In the genomic region with DNA sequence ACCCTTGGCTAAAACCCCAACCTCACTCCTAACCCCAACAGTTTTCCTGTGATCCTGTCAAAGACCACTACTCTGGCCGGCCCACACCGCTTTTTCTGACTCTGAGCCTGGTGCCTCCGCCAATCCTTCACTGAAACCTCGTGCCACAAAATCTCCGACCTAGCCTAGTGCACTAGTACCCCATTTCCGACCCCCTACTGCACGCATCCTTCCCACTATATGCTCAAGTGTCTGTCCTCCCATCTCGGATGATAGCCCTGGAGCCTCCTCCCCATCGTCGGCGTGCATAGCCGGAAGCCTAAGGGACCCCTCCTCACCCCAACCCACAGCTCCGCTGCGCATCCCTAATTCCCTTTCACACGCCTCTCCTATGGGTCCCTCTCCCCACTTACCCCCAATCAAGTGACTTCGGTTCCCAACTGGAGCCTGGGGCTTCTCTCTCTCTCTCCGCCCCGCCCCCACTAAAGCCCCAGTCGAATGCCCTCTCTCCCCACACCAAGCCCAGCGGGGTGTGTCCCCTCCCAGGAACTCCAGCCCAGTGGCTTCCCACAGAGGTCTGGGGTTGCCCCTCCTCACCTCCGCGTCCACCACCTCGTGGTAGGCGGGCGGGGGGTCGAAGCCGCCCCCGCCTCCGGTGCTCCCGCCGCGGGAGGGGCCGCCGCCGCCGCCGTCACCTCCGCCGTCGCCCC, we compare ENCODE assay signal across 8 cellular contexts. TPM values are rescaled to one million over a fixed set of nuclear protein-coding genes. Genes with fewer than 3 reads are reported as not detected.
DNase-seq lines count a peak whose midpoint lies in the region; ATAC-seq, FAIRE-seq and TF ChIP-seq lines count a peak whose summit lies in the region.

No MANE protein-coding gene starts in this region.

- peak overlapping the region; percentile 65 to 98 (median 86) for H3K4me3 ChIP-seq in breast epithelium
- H3K4me3 ChIP-seq in keratinocyte (ENCODE audit: control insufficient read depth in 2 of 3, extremely low read depth in 1 of 3, insufficient read depth in 2 of 3, low read depth in 1 of 3, low read length in 3 of 3) = peak overlapping the region; percentile 71 to 79 (median 74)
- peak overlapping the region; percentile 71 to 93 (median 77) for H3K4me3 ChIP-seq in spleen

- no peak for TF ChIP-seq POLR2A in breast epithelium (IDR thresholded peaks at IDR 0.05)
- no peak for TF ChIP-seq POLR2A in spleen (IDR thresholded peaks at IDR 0.05)

- dilution Hi-C loops in keratinocyte (cut with MboI; ENCODE audit: extremely low pct_ligation_motif_present, low sequenced_read_pairs) = no loop called here

- peaks cover 78% of the 10 kb centered on the region for H3K4me1 Mint-ChIP-seq in CD4-positive, alpha-beta T cell (ENCODE audit: low read depth)
- H3K4me1 Mint-ChIP-seq in T-cell = peaks cover 72 to 81% (median 77%) of the 10 kb centered on the region in 3 donors

- ATAC-seq in CD4-positive, alpha-beta T cell (ENCODE audit: poor library complexity) = peak; percentile 5
- ATAC-seq in GM19455 (IDR thresholded peaks at IDR 0.05; ENCODE audit: unreplicated experiment) (peak; percentile 19), T-cell (replicated peaks in 1 of 4) (peak in 1 of 4 experiments; percentile 4), HG03139 (IDR thresholded peaks at IDR 0.05; ENCODE audit: unreplicated experiment) (no peak)

- peak in 9 of 10 experiments; percentile 10 to 48 (median 15) for DNase-seq in CD4-positive, alpha-beta T cell
- peak; percentile 54 for DNase-seq in HK-2 (ENCODE audit: unreplicated experiment)
- peak in 15 of 34 experiments; percentile 1 to 32 (median 15) for DNase-seq in T-cell
- no peak for DNase-seq in breast epithelium (ENCODE audit: low spot score in 2 of 2)
- DNase-seq in keratinocyte (ENCODE audit: low read depth, low spot score) = no peak
- DNase-seq in spleen = peak; percentile 91

- H4K20me1 ChIP-seq in keratinocyte (ENCODE audit: control insufficient read depth, extremely low read depth, insufficient read depth, low read length) = peaks cover 6% of the 10 kb centered on the region

- peak overlapping the region; percentile 91 for H3K27ac ChIP-seq in CD4-positive, alpha-beta T cell (ENCODE audit: low read depth, low read length)
- H3K27ac ChIP-seq in breast epithelium (peak overlapping the region; percentile 96 to 97), keratinocyte (ENCODE audit: control insufficient read depth, insufficient read depth, low read length) (peak overlapping the region; percentile 88), spleen (peak overlapping the region; percentile 96 to 99 (median 98))

- intact Hi-C loops in CD4-positive, alpha-beta T cell (cut with DNase I, micrococcal nuclease) = loop anchor here (2.0 to 10.0 kb wide), 5 partner anchors 37 to 1160 kb away; a partner anchor contains a TSS
- intact Hi-C loops in breast epithelium (cut with DNase I; ENCODE audit: low total_unique reads) (no loop called here), spleen (cut with DNase I; ENCODE audit: low total_unique reads) (no loop called here)

- peaks cover 64% of the 10 kb centered on the region for H3K79me2 ChIP-seq in keratinocyte (ENCODE audit: control insufficient read depth, insufficient read depth, low read length)

- POLR2A ChIA-PET in CD4-positive, alpha-beta T cell (lab: Charles Lee) = interaction anchor here (1.3 to 3.2 kb wide), 9 partner anchors 10 to 1269 kb away, joined by 3 to 16 read pairs (median 4); a partner anchor contains a TSS
- POLR2A ChIA-PET in T-cell (lab: Charles Lee) = no interaction called here

- no peak for FAIRE-seq in keratinocyte (lab: Jason Lieb, UNC)

- H3K9me3 ChIP-seq in CD4-positive, alpha-beta T cell (ENCODE audit: control insufficient read depth, low read length) = no peaks in the 10 kb centered on the region
- H3K9me3 ChIP-seq in breast epithelium = no peaks in the 10 kb centered on the region
- no peaks in the 10 kb centered on the region for H3K9me3 ChIP-seq in keratinocyte (ENCODE audit: control insufficient read depth, low read depth, low read length)
- no peaks in the 10 kb centered on the region for H3K9me3 ChIP-seq in spleen

- peak overlapping the region; percentile 99 for H3K4me2 ChIP-seq in keratinocyte (ENCODE audit: control insufficient read depth, extremely low read depth, insufficient read depth, low read depth, low read length)

- CTCF ChIA-PET in CD4-positive, alpha-beta T cell (lab: Charles Lee) = interaction anchor here (1.9 kb wide), 1 partner anchor 63 kb away, joined by 8 read pairs; no protein-coding TSS in a partner anchor
- CTCF ChIA-PET in T-cell (lab: Charles Lee) = interaction anchor here in 1 of 2 donors (0.5 kb wide), 1 partner anchor 19 kb away, joined by 5 read pairs; no protein-coding TSS in a partner anchor

- H3K4me1 ChIP-seq in breast epithelium = no peaks in the 10 kb centered on the region
- peaks cover 32% of the 10 kb centered on the region for H3K4me1 ChIP-seq in keratinocyte (ENCODE audit: control insufficient read depth, extremely low read depth, insufficient read depth, low read length)
- peaks cover 57 to 84% (median 80%) of the 10 kb centered on the region in 6 donors for H3K4me1 ChIP-seq in spleen

- peak overlapping the region; percentile 95 for H3K4me3 Mint-ChIP-seq in CD4-positive, alpha-beta T cell
- peak overlapping the region; percentile 88 to 97 (median 92) for H3K4me3 Mint-ChIP-seq in T-cell

- peaks cover 6% of the 10 kb centered on the region for H3K9me1 ChIP-seq in keratinocyte (ENCODE audit: control insufficient read depth, extremely low read depth, insufficient read depth, low read length)

- no peaks in the 10 kb centered on the region for H3K27me3 ChIP-seq in CD4-positive, alpha-beta T cell (ENCODE audit: control insufficient read depth, insufficient read depth, low read length)
- H3K27me3 ChIP-seq in breast epithelium = no peaks in the 10 kb centered on the region
- H3K27me3 ChIP-seq in keratinocyte (ENCODE audit: control insufficient read depth, extremely low read depth, insufficient read depth, low read length) = no peaks in the 10 kb centered on the region
- no peaks in the 10 kb centered on the region for H3K27me3 ChIP-seq in spleen (replicated peaks in 1 of 7)

- peak overlapping the region; percentile 64 for H2AFZ ChIP-seq in keratinocyte (ENCODE audit: control insufficient read depth, low read length)

- H3K36me3 ChIP-seq in breast epithelium = no peaks in the 10 kb centered on the region
- no peaks in the 10 kb centered on the region for H3K36me3 ChIP-seq in keratinocyte (ENCODE audit: control insufficient read depth in 2 of 2, extremely low read depth in 1 of 2, insufficient read depth in 2 of 2, low read length in 2 of 2)
- no peaks in the 10 kb centered on the region for H3K36me3 ChIP-seq in spleen

- peak overlapping the region; percentile 89 for H3K27ac Mint-ChIP-seq in CD4-positive, alpha-beta T cell
- peak overlapping the region; percentile 89 to 96 for H3K27ac Mint-ChIP-seq in T-cell

- WGBS in spleen, 5 donors = 0 to 1% (median 1%) methylated on average over 21 to 40 of the region's 40 CpGs

- H3K9me3 Mint-ChIP-seq in CD4-positive, alpha-beta T cell = no peaks in the 10 kb centered on the region
- no peaks in the 10 kb centered on the region for H3K9me3 Mint-ChIP-seq in T-cell

- H3K9ac ChIP-seq in keratinocyte (ENCODE audit: control insufficient read depth, extremely low read depth, insufficient read depth, low read length) = peak overlapping the region; percentile 93

- no peak for TF ChIP-seq CTCF in CD4-positive, alpha-beta T cell (IDR thresholded peaks at IDR 0.05)
- TF ChIP-seq CTCF in breast epithelium (IDR thresholded peaks at IDR 0.05) = no peak
- no peak for TF ChIP-seq CTCF in keratinocyte (optimal IDR thresholded peaks at IDR 0.05 in 1 of 3, IDR thresholded peaks at IDR 0.05 in 1 of 3, conservative IDR thresholded peaks at IDR 0.05 in 1 of 3; ENCODE audit: extremely low read depth in 1 of 3, insufficient read depth in 2 of 3, low read length in 3 of 3)
- TF ChIP-seq CTCF in spleen (IDR thresholded peaks at IDR 0.05 in 8 of 11, conservative IDR thresholded peaks at IDR 0.05 in 3 of 11) = no peak

- H3K36me3 Mint-ChIP-seq in CD4-positive, alpha-beta T cell (ENCODE audit: low read depth) = peaks cover 7% of the 10 kb centered on the region
- H3K36me3 Mint-ChIP-seq in T-cell = no peaks in the 10 kb centered on the region

- H3K27me3 Mint-ChIP-seq in CD4-positive, alpha-beta T cell = no peaks in the 10 kb centered on the region
- H3K27me3 Mint-ChIP-seq in T-cell = no peaks in the 10 kb centered on the region

RNA-seq across cellular contexts. Expression of a gene that starts 0.8 kb away (rescaled TPM):
- total RNA-seq in CD4-positive, alpha-beta T cell = 10 to 100 TPM; 68.6 to 76.3 TPM
- total RNA-seq in T-cell = 10 to 100 TPM; 58.9 to 90.7 (median 64.0) TPM
- total RNA-seq in breast epithelium = 100 to 1,000 TPM in 1 of 3 donors, 10 to 100 TPM in 2; 51.5 to 103 (median 77.3) TPM
- 15.4 to 22.5 TPM (median 17.1 TPM) in 3 replicates for polyA plus RNA-seq in keratinocyte
- 31.4 TPM for polyA plus RNA-seq in keratinocyte (2011; ENCODE audit: low read depth)
- polyA plus RNA-seq in keratinocyte (2011; cell fraction: cytosol; rRNA removed) = 9.1 and 13.9 TPM in 2 replicates
- 37.3 and 37.6 TPM in 2 replicates for polyA plus RNA-seq in keratinocyte (2011; cell fraction: nucleus; rRNA removed)
- polyA plus RNA-seq in keratinocyte (2012; ENCODE audit: low replicate concordance) = 11.7 and 22.3 TPM in 2 replicates
- 14.9 to 74.8 TPM (median 41.3 TPM) in 3 replicates for polyA minus RNA-seq in keratinocyte
- polyA minus RNA-seq in keratinocyte (2011; cell fraction: cytosol; rRNA and poly(A)+ RNA removed) = 16.3 TPM
- 52.0 and 98.7 TPM in 2 replicates for polyA minus RNA-seq in keratinocyte (2011; cell fraction: nucleus; rRNA and poly(A)+ RNA removed)
- total RNA-seq in spleen = 10 to 100 TPM; 57.9 to 94.5 (median 74.2) TPM
- 10 to 100 TPM; 11.6 to 17.1 (median 15.3) TPM for polyA plus RNA-seq in spleen

Comparison
In these comparisons a context has a peak if more than half of its experiments do, and no peak if none do; other contexts are left out.
1. DNase-seq: peak in CD4-positive, alpha-beta T cell (9 of 10), HK-2 (single experiment) and spleen (single experiment); none in breast epithelium (0 of 2) and keratinocyte (single experiment).
2. intact Hi-C loops: an anchor here in CD4-positive, alpha-beta T cell (2.0 to 10.0 kb wide); none called in breast epithelium and spleen.
3. Peak in every context shown above with its lines, with median percentiles within 50 percentile points of each other: H3K27ac ChIP-seq and H3K4me3 ChIP-seq.